Comparison of ENCODE assay signal across 22 cellular contexts in the genomic region with DNA sequence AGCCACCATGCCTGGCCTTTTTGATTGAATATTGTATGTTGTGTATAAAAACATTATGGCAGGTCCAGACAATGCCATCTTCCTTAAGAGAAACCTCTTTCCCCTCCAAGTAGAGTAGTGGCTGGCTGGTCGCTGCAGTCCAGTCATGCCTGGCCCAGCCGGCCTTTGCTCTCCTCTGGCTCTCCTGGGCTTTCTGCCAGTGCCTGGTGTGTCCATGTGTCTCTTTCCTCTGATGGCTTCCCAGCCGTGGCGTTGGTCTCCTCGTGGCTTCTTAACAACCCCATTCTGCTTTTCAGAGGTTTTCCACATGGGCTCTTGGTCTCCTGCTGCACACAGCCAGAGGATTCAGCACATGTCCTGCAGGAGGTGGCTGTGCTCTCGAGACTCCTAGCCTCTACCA. TPM values are rescaled to one million over a fixed set of nuclear protein-coding genes. Genes with fewer than 3 reads are reported as not detected.
DNase-seq lines count a peak whose midpoint lies in the region; ATAC-seq and TF ChIP-seq lines count a peak whose summit lies in the region.
"Had no signal": no experiment of that assay in that cellular context is flagged by ENCODE, and none has a peak within 500 bp of the region (broad histone marks: within the 10 kb centered on the region; RNA-seq: fewer than 3 reads in every experiment).

No MANE protein-coding gene starts in this region.

- intact Hi-C loops in Right ventricle myocardium inferior (cut with DNase I): no loop called here

- peak; percentile 71 for ATAC-seq in Right ventricle myocardium inferior
- ATAC-seq: T-cell had no signal

- H3K4me3 ChIP-seq in right atrium auricular region (no peak overlapping the region), fibroblast of mammary gland (ENCODE audit: control insufficient read depth, low read depth, low read length) (no peak overlapping the region)
- H3K4me3 ChIP-seq: esophagus squamous epithelium, hepatocyte, spleen, transverse colon had no signal

- no peak for TF ChIP-seq CTCF in right atrium auricular region (IDR thresholded peaks at IDR 0.05)
- no peak for TF ChIP-seq CTCF in fibroblast of mammary gland (conservative IDR thresholded peaks at IDR 0.05; ENCODE audit: control insufficient read depth, insufficient read depth, low read depth, low read length)

- peaks cover 0 to 19% of the 10 kb centered on the region in 2 donors for H3K4me1 ChIP-seq in right atrium auricular region

- DNase-seq in Right ventricle myocardium inferior (ENCODE audit: missing footprints) (no peak), right atrium auricular region (ENCODE audit: low spot score) (no peak), fibroblast of mammary gland (ENCODE audit: low read depth) (peak; percentile 20), midbrain (lab: John Stamatoyannopoulos, UW) (peak; percentile 26), superior temporal gyrus (ENCODE audit: extremely low spot score) (peak; percentile 61), NCI-H1092 (lab: John Stamatoyannopoulos, UW) (no peak), CD1c-positive myeloid dendritic cell (ENCODE audit: extremely low spot score) (no peak)
- no peak for DNase-seq in NK-92 treated with Interleukin-12 subunit alpha and Interleukin-12 subunit beta, amount 100 ng/mL, for 24 hours (lab: John Stamatoyannopoulos, UW)
- DNase-seq: activated CD4-positive, alpha-beta T cell treated with anti-CD3 and anti-CD28 coated beads, Interleukin-2, amount 50 U/mL, for 4 hours; activated naive CD4-positive, alpha-beta T cell treated with anti-CD3 and anti-CD28 coated beads for 36 hours; activated T-cell treated with anti-CD3 and anti-CD28 coated beads for 4 hours; CD4-positive, CD25-positive, alpha-beta regulatory T cell; esophagus squamous epithelium; kidney glomerular epithelial cell; NCI-H2029 treated with DMSO at 0.1 percent for 48 hours; NCI-H510A; SHP77; spleen; T-cell; transverse colon had no signal

- H3K27ac ChIP-seq in right atrium auricular region: no peak overlapping the region
- H3K27ac ChIP-seq: 22Rv1, esophagus squamous epithelium, hepatocyte, spleen, transverse colon had no signal

- H3K27me3 ChIP-seq in right atrium auricular region: no peaks in the 10 kb centered on the region
- H3K27me3 ChIP-seq: esophagus squamous epithelium, hepatocyte, spleen, transverse colon had no signal

- peaks cover 0 to 4% of the 10 kb centered on the region in 2 donors for H3K9me3 ChIP-seq in right atrium auricular region
- H3K9me3 ChIP-seq: esophagus squamous epithelium, spleen, transverse colon had no signal

- H3K36me3 ChIP-seq in right atrium auricular region: peaks cover 15% of the 10 kb centered on the region

RNA-seq across cellular contexts. Expression of a gene that starts 58.7 kb away (rescaled TPM):
- total RNA-seq in Right ventricle myocardium inferior (23.9 TPM), right atrium auricular region (10 to 100 TPM; 18.1 to 25.9 TPM)

Comparison
In these comparisons a context has a peak if more than half of its experiments do, and no peak if none do; other contexts are left out.
1. DNase-seq: peak in fibroblast of mammary gland (single experiment), midbrain (single experiment) and superior temporal gyrus (single experiment); none in Right ventricle myocardium inferior (single experiment), right atrium auricular region (single experiment), NCI-H1092 (single experiment), CD1c-positive myeloid dendritic cell (single experiment) and NK-92 treated with Interleukin-12 subunit alpha and Interleukin-12 subunit beta, amount 100 ng/mL, for 24 hours (single experiment).